In genomic region chr9:95316274-95316673, GRCh38 we compare ENCODE assay signal across 8 cellular contexts. TPM values are rescaled to one million over a fixed set of nuclear protein-coding genes. Genes with fewer than 3 reads are reported as not detected.
DNase-seq lines count a peak whose midpoint lies in the region; ATAC-seq, FAIRE-seq and TF ChIP-seq lines count a peak whose summit lies in the region.

No MANE protein-coding gene starts in this region.

- peak overlapping the region; percentile 77 for H3K4me3 ChIP-seq in H7 (ENCODE audit: insufficient read depth, low read depth, low read length)
- peak overlapping the region; percentile 98 for H3K4me3 ChIP-seq in epithelial cell of proximal tubule (ENCODE audit: low read depth, low read length)
- H3K4me3 ChIP-seq in retinal pigment epithelial cell (ENCODE audit: low read length) = peak overlapping the region; percentile 90

- H3K27me3 ChIP-seq in H7 (ENCODE audit: control insufficient read depth, insufficient read depth, low read length) = no peaks in the 10 kb centered on the region

- H3K36me3 ChIP-seq in H7 (replicated peaks; ENCODE audit: control insufficient read depth, insufficient read depth, low read length) = no peaks in the 10 kb centered on the region

- FAIRE-seq in GM19239 (lab: Jason Lieb, UNC) = no peak

- ATAC-seq in HG03175 (IDR thresholded peaks at IDR 0.05; ENCODE audit: unreplicated experiment) (no peak), HG02884 (IDR thresholded peaks at IDR 0.05; ENCODE audit: unreplicated experiment) (no peak)

- no peak for TF ChIP-seq CTCF in epithelial cell of proximal tubule (conservative IDR thresholded peaks at IDR 0.05; ENCODE audit: low read depth, low read length)
- no peak for TF ChIP-seq CTCF in retinal pigment epithelial cell (conservative IDR thresholded peaks at IDR 0.05; ENCODE audit: low read depth, low read length)

- DNase-seq in H7 (no peak), OCI-M1 (lab: John Stamatoyannopoulos, UW) (peak; percentile 55), epithelial cell of proximal tubule (ENCODE audit: low read depth) (no peak), retinal pigment epithelial cell (ENCODE audit: low read depth) (no peak), cerebellum (ENCODE audit: low spot score) (no peak), GM19239 (ENCODE audit: insufficient read length, low spot score) (no peak)

RNA-seq across cellular contexts. Expression of gene FANCC, which starts 1.2 kb away (rescaled TPM):
- total RNA-seq in H7 (2014; rRNA removed; shearing (Covaris generic)) = 5.8 and 6.7 TPM in 2 replicates
- 5.6 and 9.4 TPM in 2 replicates for total RNA-seq in epithelial cell of proximal tubule
- 27.0 TPM for total RNA-seq in cerebellum
